In genomic region chr9:110464321-110464720, GRCh38 we compare ENCODE assay signal across 3 cellular contexts.
TF ChIP-seq lines count a peak whose summit lies in the region.

No MANE protein-coding gene starts in this region.

TF ChIP-seq in SK-N-SH, 30 proteins besides CTCF, POLR2A, EP300 and RAD21 (continued from another document):
- no peak for TF ChIP-seq IRF3 (IDR thresholded peaks at IDR 0.05; ENCODE audit: low read depth, low read length)
- TF ChIP-seq FOXM1 (IDR thresholded peaks at IDR 0.05; ENCODE audit: low read depth): no peak
- 0 out of 2 replicates have a peak, but pooled peaks have one; percentile 36 for TF ChIP-seq GABPA (IDR thresholded peaks at IDR 0.05; ENCODE audit: low read depth)

TF ChIP-seq in SK-N-SH treated with all-trans-retinoic acid at 6 μM for 48 hours, 23 proteins besides CTCF, POLR2A, EP300 and RAD21 (continued from another document):
- no peak for TF ChIP-seq TCF4 (CRISPR knock-in tag; IDR thresholded peaks at IDR 0.05; ENCODE audit: borderline replicate concordance)
- no peak for TF ChIP-seq RARB (CRISPR knock-in tag; IDR thresholded peaks at IDR 0.05)
- TF ChIP-seq ZNF8 (CRISPR knock-in tag; IDR thresholded peaks at IDR 0.05): no peak
- no peak for TF ChIP-seq OSR1 (CRISPR knock-in tag; IDR thresholded peaks at IDR 0.05)

TF ChIP-seq in GM12878, 131 proteins besides CTCF, POLR2A, EP300 and RAD21 (continued from another document):
- TF ChIP-seq SUPT20H (IDR thresholded peaks at IDR 0.05; ENCODE audit: borderline replicate concordance, control insufficient read depth, low read depth, low read length): no peak
- no peak for TF ChIP-seq IRF4 (IDR thresholded peaks at IDR 0.05; ENCODE audit: low read depth, low read length)
- TF ChIP-seq GABPA (IDR thresholded peaks at IDR 0.05; ENCODE audit: low read depth): no peak
- TF ChIP-seq NR2C2 (IDR thresholded peaks at IDR 0.05; ENCODE audit: borderline replicate concordance, control insufficient read depth, insufficient read length, low read depth): no peak
- TF ChIP-seq IRF5 (IDR thresholded peaks at IDR 0.05; ENCODE audit: borderline replicate concordance): no peak
- no peak for TF ChIP-seq KLF5 (IDR thresholded peaks at IDR 0.05; ENCODE audit: partially characterized antibody)
